ENCODE assay signal across 29 cellular contexts in the genomic region with DNA sequence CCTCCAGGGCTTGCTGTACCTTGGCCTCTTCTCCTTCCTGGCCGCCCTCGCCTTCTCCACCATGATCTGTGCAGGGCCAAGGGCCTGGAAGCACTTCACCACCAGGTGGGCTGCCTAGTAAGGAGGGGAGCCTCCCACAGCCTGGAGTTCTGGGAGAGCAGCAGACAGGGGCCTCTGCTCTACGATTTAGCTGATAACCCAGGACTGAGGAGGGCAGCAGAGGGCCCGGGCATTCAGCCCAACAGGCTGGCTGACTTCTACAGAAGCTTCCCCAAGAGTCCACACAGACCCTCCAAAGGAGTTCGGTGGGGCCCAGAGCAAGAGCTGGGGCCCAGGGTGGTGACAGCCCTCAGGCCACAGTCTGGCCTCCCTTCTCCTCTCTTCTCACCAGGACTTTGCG.
"Had no signal": no experiment of that assay in that cellular context is flagged by ENCODE, and none has a peak within 500 bp of the region (broad histone marks: within the 10 kb centered on the region; RNA-seq: fewer than 3 reads in every experiment).

No MANE protein-coding gene starts in this region.

- H3K4me3 Mint-ChIP-seq: activated CD4-positive, alpha-beta memory T cell treated with anti-CD3 and anti-CD28 coated beads for 36 hours; activated CD4-positive, alpha-beta T cell treated with anti-CD3 and anti-CD28 coated beads, Interleukin-2, amount 10 ng/mL, durations not matched to agents 7 days and 5 days; activated naive CD4-positive, alpha-beta T cell treated with anti-CD3 and anti-CD28 coated beads for 36 hours; activated naive CD8-positive, alpha-beta T cell; activated T-cell treated with anti-CD3 and anti-CD28 coated beads, Interleukin-2, amount 50 U/mL, for 4 hours; brain; T-helper 1 cell treated with Interleukin-12 subunit alpha and Interleukin-12 subunit beta and Interleukin-4 antibody, amounts not matched to agents 30 μg/mL and 1 μg/mL, for 36 hours had no signal

- H3K27ac Mint-ChIP-seq: activated CD4-positive, alpha-beta memory T cell treated with anti-CD3 and anti-CD28 coated beads for 36 hours; activated CD4-positive, alpha-beta T cell treated with anti-CD3 and anti-CD28 coated beads, Interleukin-2, amount 10 ng/mL, durations not matched to agents 7 days and 5 days; activated naive CD4-positive, alpha-beta T cell treated with anti-CD3 and anti-CD28 coated beads for 36 hours; activated naive CD8-positive, alpha-beta T cell; T-helper 1 cell treated with Interleukin-12 subunit alpha and Interleukin-12 subunit beta and Interleukin-4 antibody, amounts not matched to agents 30 μg/mL and 1 μg/mL, for 36 hours had no signal

- H3K4me1 ChIP-seq: Peyer's patch, SJSA1 had no signal

- H3K36me3 ChIP-seq: MG63, Peyer's patch, SJSA1 had no signal

- H3K4me3 ChIP-seq: MG63, Peyer's patch, SJSA1 had no signal

- H3K27me3 Mint-ChIP-seq: activated CD4-positive, alpha-beta memory T cell treated with anti-CD3 and anti-CD28 coated beads for 36 hours; activated CD4-positive, alpha-beta T cell treated with anti-CD3 and anti-CD28 coated beads, Interleukin-2, amount 10 ng/mL, durations not matched to agents 7 days and 5 days; activated naive CD8-positive, alpha-beta T cell had no signal

- H3K27me3 ChIP-seq: MG63, Peyer's patch had no signal

- H3K9me3 Mint-ChIP-seq: activated CD4-positive, alpha-beta memory T cell treated with anti-CD3 and anti-CD28 coated beads for 36 hours; activated CD4-positive, alpha-beta T cell treated with anti-CD3 and anti-CD28 coated beads, Interleukin-2, amount 10 ng/mL, durations not matched to agents 7 days and 5 days; activated naive CD4-positive, alpha-beta T cell treated with anti-CD3 and anti-CD28 coated beads for 36 hours; activated T-cell treated with anti-CD3 and anti-CD28 coated beads, Interleukin-2, amount 50 U/mL, for 4 hours; brain; T-helper 1 cell treated with Interleukin-12 subunit alpha and Interleukin-12 subunit beta and Interleukin-4 antibody, amounts not matched to agents 30 μg/mL and 1 μg/mL, for 36 hours had no signal

- H3K27ac ChIP-seq: Peyer's patch, RWPE1, SJSA1 had no signal

- H3K9me3 ChIP-seq: MG63, Peyer's patch, SJSA1 had no signal

- H3K4me1 Mint-ChIP-seq: activated CD4-positive, alpha-beta T cell treated with anti-CD3 and anti-CD28 coated beads, Interleukin-2, amount 10 ng/mL, durations not matched to agents 7 days and 5 days had no signal

- ATAC-seq: activated T-cell treated with anti-CD3 and anti-CD28 coated beads, Interleukin-2, amount 50 U/mL, for 4 hours; SK-N-SH treated with all-trans-retinoic acid at 6 μM for 48 hours had no signal

- DNase-seq: activated CD4-positive, alpha-beta memory T cell treated with anti-CD3 and anti-CD28 coated beads for 36 hours; activated CD4-positive, alpha-beta T cell treated with anti-CD3 and anti-CD28 coated beads, Interleukin-2, amount 10 ng/mL, durations not matched to agents 7 days and 5 days; activated CD4-positive, CD25-positive, alpha-beta regulatory T cell; activated CD8-positive, alpha-beta memory T cell treated with anti-CD3 and anti-CD28 coated beads for 24 hours; activated gamma-delta T cell; activated naive CD4-positive, alpha-beta T cell treated with anti-CD3 and anti-CD28 coated beads for 36 hours; activated T-cell treated with anti-CD3 and anti-CD28 coated beads, Interleukin-2, amount 50 U/mL, for 4 hours; amygdala; cerebellar nuclear complex; MG63; MV-4-11; NCI-H1092 treated with DMSO at 0.1 percent for 48 hours; NCI-H1417 treated with DMSO at 0.1 percent for 48 hours; NCI-H1694; NCI-H2029; NCI-H2107; NCI-H2171 treated with DMSO at 0.1 percent for 48 hours; NCI-H226; NCI-H526; NK-92 treated with Interleukin-12 subunit alpha and Interleukin-12 subunit beta, amount 100 ng/mL, for 24 hours; Peyer's patch; Right ventricle myocardium superior; T-helper 9 cell had no signal
